Comparison of ENCODE assay signal across 20 cellular contexts in the genomic region with DNA sequence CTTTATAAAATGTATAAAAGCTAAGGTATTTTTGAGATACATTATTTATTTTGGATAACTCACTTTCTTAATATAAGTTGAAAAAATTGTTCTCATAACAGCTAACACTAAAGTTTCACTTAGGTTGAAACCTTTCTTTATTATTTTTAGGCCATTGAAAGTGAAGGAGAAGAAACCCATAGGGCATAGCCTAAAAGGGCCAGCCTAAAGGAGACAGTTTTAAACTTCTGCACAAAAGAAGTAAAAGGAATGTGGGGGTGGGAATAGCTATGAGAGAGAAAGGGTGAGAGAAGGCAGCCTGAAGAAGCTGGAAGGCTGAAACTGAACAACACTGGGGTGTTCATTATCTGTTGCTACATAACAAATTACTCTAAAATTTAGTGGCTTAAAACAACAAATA.
"Had no signal": no experiment of that assay in that cellular context is flagged by ENCODE, and none has a peak within 500 bp of the region (broad histone marks: within the 10 kb centered on the region; RNA-seq: fewer than 3 reads in every experiment).

No MANE protein-coding gene starts in this region.

- DNase-seq: activated B cell treated with CpG ODN at 0.5 μM for 24 hours; activated CD4-positive, alpha-beta T cell treated with anti-CD3 and anti-CD28 coated beads for 48 hours; activated CD8-positive, alpha-beta T cell treated with anti-CD3 and anti-CD28 coated beads for 36 hours; activated effector memory CD4-positive, alpha-beta T cell treated with anti-CD3 and anti-CD28 coated beads, Interleukin-2, amount 50 U/mL, for 16 hours; activated T-cell treated with anti-CD3 and anti-CD28 coated beads, Interleukin-2, amount 50 U/mL, for 4 hours; amniotic stem cell; body of pancreas; caudate nucleus; colonic mucosa; effector CD4-positive, alpha-beta T cell; esophagus squamous epithelium; hypothalamus; kidney; left lung; naive B cell; stimulated activated CD4-positive, alpha-beta T cell treated with anti-CD3 and anti-CD28 coated beads, Interleukin-1b, Interleukin-23, amount 100 ng/mL, for 48 hours had no signal

- H3K79me2 ChIP-seq: parathyroid adenoma had no signal

- H3K4me1 ChIP-seq: colonic mucosa, left lung, parathyroid adenoma had no signal

- H3K4me3 Mint-ChIP-seq: activated B cell treated with CpG ODN at 0.5 μM for 24 hours; activated CD8-positive, alpha-beta T cell treated with anti-CD3 and anti-CD28 coated beads for 36 hours; activated naive CD8-positive, alpha-beta T cell; activated T-cell treated with anti-CD3 and anti-CD28 coated beads, Interleukin-2, amount 50 U/mL, for 4 hours; naive B cell had no signal

- ATAC-seq: activated CD8-positive, alpha-beta T cell treated with anti-CD3 and anti-CD28 coated beads for 36 hours; activated T-cell treated with anti-CD3 and anti-CD28 coated beads, Interleukin-2, amount 50 U/mL, for 4 hours; body of pancreas; left lung had no signal

- H3K27ac ChIP-seq: body of pancreas, colonic mucosa, esophagus squamous epithelium, left lung, neutrophil, parathyroid adenoma, thoracic aorta had no signal

- H3K4me3 ChIP-seq: body of pancreas, colonic mucosa, esophagus squamous epithelium, left lung, thoracic aorta had no signal

- H3K36me3 ChIP-seq: colonic mucosa, esophagus squamous epithelium, left lung, neutrophil, thoracic aorta had no signal

- H2AFZ ChIP-seq: parathyroid adenoma had no signal

- H3K9me3 Mint-ChIP-seq: activated B cell treated with CpG ODN at 0.5 μM for 24 hours; activated CD8-positive, alpha-beta T cell treated with anti-CD3 and anti-CD28 coated beads for 36 hours; activated T-cell treated with anti-CD3 and anti-CD28 coated beads, Interleukin-2, amount 50 U/mL, for 4 hours had no signal

- H3K9ac ChIP-seq: parathyroid adenoma had no signal

- H3K4me1 Mint-ChIP-seq: activated B cell treated with CpG ODN at 0.5 μM for 24 hours had no signal

- H3K9me3 ChIP-seq: body of pancreas, colonic mucosa, esophagus squamous epithelium, left lung, neutrophil, thoracic aorta had no signal

- H3K27me3 ChIP-seq: body of pancreas, colonic mucosa, esophagus squamous epithelium, left lung had no signal

- H3K36me3 Mint-ChIP-seq: activated naive CD8-positive, alpha-beta T cell; naive B cell had no signal

- H3K27ac Mint-ChIP-seq: activated B cell treated with CpG ODN at 0.5 μM for 24 hours; activated CD8-positive, alpha-beta T cell treated with anti-CD3 and anti-CD28 coated beads for 36 hours; activated naive CD8-positive, alpha-beta T cell; naive B cell had no signal
